In the genomic region with DNA sequence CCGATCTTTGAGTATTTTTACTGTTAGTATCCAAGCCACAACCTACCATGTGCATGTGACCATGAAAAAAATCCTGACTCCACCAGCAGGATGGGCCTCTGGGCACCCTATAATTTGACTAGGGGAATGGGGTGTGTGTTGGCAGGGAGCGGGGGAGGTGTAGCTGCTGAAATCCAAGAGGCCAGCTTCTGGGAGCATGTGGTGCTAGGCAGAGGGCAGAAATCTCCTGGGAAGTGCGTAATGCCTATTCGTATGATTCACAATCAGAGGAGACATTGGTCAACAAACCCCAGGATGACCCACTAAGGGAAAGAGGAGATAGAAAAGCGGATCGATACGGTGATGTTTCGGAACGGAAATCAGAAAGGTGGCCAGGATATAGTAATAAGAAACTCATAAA, we compare ENCODE assay signal across 29 cellular contexts.
"Had no signal": no experiment of that assay in that cellular context is flagged by ENCODE, and none has a peak within 500 bp of the region (broad histone marks: within the 10 kb centered on the region; RNA-seq: fewer than 3 reads in every experiment).

No MANE protein-coding gene starts in this region.

- H3K4me3 ChIP-seq: Peyer's patch had no signal

- DNase-seq: activated CD4-positive, alpha-beta T cell treated with anti-CD3 and anti-CD28 coated beads for 36 hours; activated CD4-positive, alpha-beta T cell treated with anti-CD3 and anti-CD28 coated beads, Interleukin-2, amount 10 ng/mL, durations not matched to agents 7 days and 5 days; activated CD4-positive, alpha-beta T cell treated with anti-CD3 and anti-CD28 coated beads, Interleukin-2, amount 50 U/mL, for 48 hours; activated CD8-positive, alpha-beta T cell treated with anti-CD3 and anti-CD28 coated beads, Interleukin-2, amount 10 ng/mL, durations not matched to agents 7 days and 5 days; activated gamma-delta T cell; activated naive CD4-positive, alpha-beta T cell treated with Interleukin-2 at 50 U/mL for 16 hours; activated naive CD8-positive, alpha-beta T cell treated with anti-CD3 and anti-CD28 coated beads, Interleukin-2, amount 10 ng/mL, durations not matched to agents 7 days and 5 days; activated T-cell treated with anti-CD3 and anti-CD28 coated beads, Interleukin-2, amount 50 U/mL, for 24 hours; central memory CD4-positive, alpha-beta T cell; Kasumi-1; KG1; MM.1S; MV-4-11; NCI-H1092; NCI-H1436 treated with DMSO at 0.1 percent for 48 hours; NCI-H1694 treated with DMSO at 0.1 percent for 48 hours; NCI-H2029; NCI-H510A; NCI-H526; NCI-H774; Peyer's patch; RPMI8226; SW 1271; T-helper 1 cell; T-helper 2 cell; T-helper 9 cell; WERI-Rb-1 had no signal

- H3K27me3 ChIP-seq: Peyer's patch had no signal

- H3K27ac ChIP-seq: Peyer's patch, WERI-Rb-1 had no signal

- H3K36me3 ChIP-seq: Peyer's patch, WERI-Rb-1 had no signal

- H3K9me3 ChIP-seq: Peyer's patch had no signal

- H3K4me1 ChIP-seq: Peyer's patch had no signal

- FAIRE-seq: astrocyte had no signal

- ATAC-seq: activated CD4-positive, alpha-beta T cell treated with anti-CD3 and anti-CD28 coated beads for 36 hours; activated CD8-positive, alpha-beta T cell treated with anti-CD3 and anti-CD28 coated beads, Interleukin-2, amount 10 ng/mL, durations not matched to agents 7 days and 5 days; PC-3 had no signal
